Comparison of ENCODE assay signal across 8 cellular contexts in the genomic region with DNA sequence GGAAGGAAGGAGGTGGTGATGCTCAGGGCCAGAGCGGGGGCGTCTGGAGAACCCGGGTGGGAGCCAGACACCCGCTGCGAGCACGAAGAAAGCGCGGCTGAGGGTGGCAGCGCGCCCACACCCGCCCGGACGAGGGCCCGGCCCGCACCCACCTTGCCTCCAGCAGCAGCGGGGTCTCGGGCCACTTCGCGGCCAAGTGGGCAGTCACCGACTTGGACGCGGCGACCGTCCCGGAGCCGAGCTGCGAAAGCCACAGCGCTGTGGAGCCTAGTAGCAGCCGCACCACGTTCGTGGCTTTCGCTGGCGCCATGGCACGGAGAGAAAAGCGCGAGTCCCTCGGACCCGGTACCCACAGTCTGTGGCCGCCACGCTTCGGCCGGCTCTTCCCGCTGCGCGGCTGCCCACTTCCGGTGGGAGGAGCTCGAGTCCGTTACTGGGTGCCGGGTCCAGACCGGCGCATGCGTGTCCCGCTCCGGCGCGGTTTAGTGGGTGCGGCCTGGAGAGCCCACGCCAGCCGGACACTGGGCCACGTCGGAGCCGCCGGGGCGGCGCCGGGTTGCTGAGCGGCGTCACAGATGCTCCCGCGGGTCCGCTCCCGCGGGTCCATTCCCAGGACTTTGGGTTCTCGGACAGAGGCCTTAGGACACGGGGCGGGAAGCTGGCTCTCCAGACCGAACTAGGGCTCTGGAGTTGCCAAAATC. TPM values are rescaled to one million over a fixed set of nuclear protein-coding genes. Genes with fewer than 3 reads are reported as not detected.
A peak's percentile ranks its signal among the peaks of the same experiment; 100 is the strongest.
DNase-seq lines count a peak whose midpoint lies in the region; ATAC-seq and TF ChIP-seq lines count a peak whose summit lies in the region.

A gene with protein sequence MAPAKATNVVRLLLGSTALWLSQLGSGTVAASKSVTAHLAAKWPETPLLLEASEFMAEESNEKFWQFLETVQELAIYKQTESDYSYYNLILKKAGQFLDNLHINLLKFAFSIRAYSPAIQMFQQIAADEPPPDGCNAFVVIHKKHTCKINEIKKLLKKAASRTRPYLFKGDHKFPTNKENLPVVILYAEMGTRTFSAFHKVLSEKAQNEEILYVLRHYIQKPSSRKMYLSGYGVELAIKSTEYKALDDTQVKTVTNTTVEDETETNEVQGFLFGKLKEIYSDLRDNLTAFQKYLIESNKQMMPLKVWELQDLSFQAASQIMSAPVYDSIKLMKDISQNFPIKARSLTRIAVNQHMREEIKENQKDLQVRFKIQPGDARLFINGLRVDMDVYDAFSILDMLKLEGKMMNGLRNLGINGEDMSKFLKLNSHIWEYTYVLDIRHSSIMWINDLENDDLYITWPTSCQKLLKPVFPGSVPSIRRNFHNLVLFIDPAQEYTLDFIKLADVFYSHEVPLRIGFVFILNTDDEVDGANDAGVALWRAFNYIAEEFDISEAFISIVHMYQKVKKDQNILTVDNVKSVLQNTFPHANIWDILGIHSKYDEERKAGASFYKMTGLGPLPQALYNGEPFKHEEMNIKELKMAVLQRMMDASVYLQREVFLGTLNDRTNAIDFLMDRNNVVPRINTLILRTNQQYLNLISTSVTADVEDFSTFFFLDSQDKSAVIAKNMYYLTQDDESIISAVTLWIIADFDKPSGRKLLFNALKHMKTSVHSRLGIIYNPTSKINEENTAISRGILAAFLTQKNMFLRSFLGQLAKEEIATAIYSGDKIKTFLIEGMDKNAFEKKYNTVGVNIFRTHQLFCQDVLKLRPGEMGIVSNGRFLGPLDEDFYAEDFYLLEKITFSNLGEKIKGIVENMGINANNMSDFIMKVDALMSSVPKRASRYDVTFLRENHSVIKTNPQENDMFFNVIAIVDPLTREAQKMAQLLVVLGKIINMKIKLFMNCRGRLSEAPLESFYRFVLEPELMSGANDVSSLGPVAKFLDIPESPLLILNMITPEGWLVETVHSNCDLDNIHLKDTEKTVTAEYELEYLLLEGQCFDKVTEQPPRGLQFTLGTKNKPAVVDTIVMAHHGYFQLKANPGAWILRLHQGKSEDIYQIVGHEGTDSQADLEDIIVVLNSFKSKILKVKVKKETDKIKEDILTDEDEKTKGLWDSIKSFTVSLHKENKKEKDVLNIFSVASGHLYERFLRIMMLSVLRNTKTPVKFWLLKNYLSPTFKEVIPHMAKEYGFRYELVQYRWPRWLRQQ (N-terminal part only) (minus strand): TSS at position 399 of the 701 bp plus-strand sequence. CDS start 89 bp downstream, at position 310.

- peak in 1 of 2 donors; percentile 68 for TF ChIP-seq POLR2A in vagina (IDR thresholded peaks at IDR 0.05)

- H3K9me3 ChIP-seq in Caco-2 (no peaks in the 10 kb centered on the region), vagina (no peaks in the 10 kb centered on the region)

- DNase-seq in Caco-2, result peak; percentile 96 to 97
- DNase-seq in NCI-H2196 treated with DMSO at 0.1 percent for 48 hours (lab: John Stamatoyannopoulos, UW; ENCODE audit: unreplicated experiment), result peak; percentile 57
- DNase-seq in activated CD4-positive, alpha-beta T cell treated with anti-CD3 and anti-CD28 coated beads, Interleukin-2, amount 50 U/mL, for 48 hours, result peak; percentile 8 to 22
- DNase-seq in foreskin keratinocyte, result peak; percentile 64 to 84
- no peak for DNase-seq in natural killer cell
- DNase-seq in vagina (ENCODE audit: extremely low spot score in 2 of 2), result peak in 1 of 2 donors; percentile 92

- no peak for TF ChIP-seq CTCF in Caco-2 (IDR thresholded peaks at IDR 0.05; ENCODE audit: insufficient read depth in 1 of 2, low read depth in 1 of 2, low read length in 1 of 2, severe bottlenecking in 1 of 2, unreplicated experiment in 1 of 2)
- no peak for TF ChIP-seq CTCF in foreskin keratinocyte (conservative IDR thresholded peaks at IDR 0.05)
- TF ChIP-seq CTCF in natural killer cell (IDR thresholded peaks at IDR 0.05), result no peak
- TF ChIP-seq CTCF in vagina (IDR thresholded peaks at IDR 0.05), result no peak

- H3K36me3 Mint-ChIP-seq in Caco-2 (ENCODE audit: insufficient read depth, unreplicated experiment) (peaks cover 13% of the 10 kb centered on the region), natural killer cell (peaks cover 16% of the 10 kb centered on the region)

- BruUV-seq in Caco-2 (replicated peaks; lab: Mats Ljungman, UMichigan), result no TSS peak

- H3K4me1 Mint-ChIP-seq in Caco-2 (ENCODE audit: low read depth, unreplicated experiment), result no peaks in the 10 kb centered on the region
- H3K4me1 Mint-ChIP-seq in natural killer cell, result peaks cover 4 to 9% of the 10 kb centered on the region in 2 donors

- ATAC-seq in GM19043 (IDR thresholded peaks at IDR 0.05; ENCODE audit: low read depth, unreplicated experiment) (peak; percentile 95), HG03139 (IDR thresholded peaks at IDR 0.05; ENCODE audit: unreplicated experiment) (peak; percentile 95), foreskin keratinocyte (peak; percentile 95), natural killer cell (peak in 2 of 3 donors; percentile 53 to 74)

- H3K4me1 ChIP-seq in Caco-2, result no peaks in the 10 kb centered on the region
- no peaks in the 10 kb centered on the region for H3K4me1 ChIP-seq in foreskin keratinocyte
- peaks cover 6% of the 10 kb centered on the region for H3K4me1 ChIP-seq in vagina

- H3K36me3 ChIP-seq in Caco-2 (ENCODE audit: control insufficient read depth, insufficient read depth, low read length) (no peaks in the 10 kb centered on the region), vagina (no peaks in the 10 kb centered on the region)

- H3K4me3 ChIP-seq in Caco-2 (ENCODE audit: low read depth, low read length) (peak within 1 kb of the TSS; percentile 100), vagina (peak within 1 kb of the TSS; percentile 62 to 95)

- CTCF ChIA-PET in Caco-2 (lab: Charles Lee), result interaction anchor here (2.7 kb wide), 1 partner anchor 33 kb away, joined by 33 read pairs; no protein-coding TSS in a partner anchor

- POLR2A ChIA-PET in Caco-2 (lab: Charles Lee), result interaction anchor here (0.5 to 1.6 kb wide), 11 partner anchors 8 to 1381 kb away, joined by 3 to 12 read pairs (median 4); partner anchors contain the start of genes DNAJC3 and RAP2A

- H3K27ac ChIP-seq in foreskin keratinocyte (peak within 1 kb of the TSS; percentile 73), vagina (peak within 1 kb of the TSS; percentile 73)

- intact Hi-C loops in Caco-2 (cut with micrococcal nuclease; ENCODE audit: unreplicated experiment), result loop anchor here (1.0 to 5.0 kb wide), 3 partner anchors 33 to 1380 kb away; partner anchors contain the start of gene DNAJC3
- intact Hi-C loops in natural killer cell (cut with micrococcal nuclease), result no loop called here
- intact Hi-C loops in vagina (cut with DNase I), result no loop called here

- H3K27ac Mint-ChIP-seq in Caco-2 (ENCODE audit: unreplicated experiment), result peak within 1 kb of the TSS; percentile 88
- no peak within 1 kb of the TSS for H3K27ac Mint-ChIP-seq in natural killer cell

- H3K9me3 Mint-ChIP-seq in Caco-2 (ENCODE audit: unreplicated experiment) (no peaks in the 10 kb centered on the region), natural killer cell (peaks cover 3 to 4% of the 10 kb centered on the region in 2 donors)

- H3K4me3 Mint-ChIP-seq in Caco-2 (ENCODE audit: unreplicated experiment) (peak within 1 kb of the TSS; percentile 87), natural killer cell (peak within 1 kb of the TSS; percentile 78)

- H3K27me3 Mint-ChIP-seq in Caco-2 (ENCODE audit: insufficient read depth, unreplicated experiment) (peaks cover 2% of the 10 kb centered on the region), natural killer cell (ENCODE audit: low read depth in 2 of 2) (peaks cover 5 to 23% of the 10 kb centered on the region in 2 donors)

- H3K27me3 ChIP-seq in Caco-2 (replicated peaks; ENCODE audit: control insufficient read depth, insufficient read depth, low read length) (no peaks in the 10 kb centered on the region), foreskin keratinocyte (no peaks in the 10 kb centered on the region), vagina (no peaks in the 10 kb centered on the region)

RNA-seq across cellular contexts. Expression of the gene that starts here (rescaled TPM):
- total RNA-seq in Caco-2 (2022) (35.5 and 42.0 TPM in 2 replicates), foreskin keratinocyte (13.6 TPM in 2 replicates), natural killer cell (1 to 10 TPM in 2 of 3 donors, under 1 TPM in 1; 0.63 to 1.4 (median 1.3) TPM), vagina (33.4 TPM)
- 4.0 and 5.1 TPM in 2 replicates for polyA plus RNA-seq in foreskin keratinocyte
